In genomic region chr20:21521596-21522478, GRCh38 we compare ENCODE assay signal across 1 cellular context.
TF ChIP-seq lines count a peak whose summit lies in the region.

No MANE protein-coding gene starts in this region.

TF ChIP-seq in HEK293, 187 proteins besides CTCF, POLR2A, EP300 and RAD21 (continued from another document and continues in another):
- 0 out of 2 replicates have a peak, but pooled peaks have one; percentile 70 for TF ChIP-seq ZBTB1 (tag by site-specific recombination; IDR thresholded peaks at IDR 0.05)
- no peak for TF ChIP-seq ZFP37 (tag by site-specific recombination; IDR thresholded peaks at IDR 0.05)
- TF ChIP-seq ZBTB48 (tag by site-specific recombination; IDR thresholded peaks at IDR 0.05), result peak; percentile 63; the same call in 1 of the 2 replicates
- TF ChIP-seq PRDM10 (tag by site-specific recombination; IDR thresholded peaks at IDR 0.05), result no peak
- TF ChIP-seq PRDM4 (tag by site-specific recombination; IDR thresholded peaks at IDR 0.05), result 0 out of 2 replicates have a peak, but pooled peaks have one; percentile 6
- no peak for TF ChIP-seq ZNF664 (tag by site-specific recombination; IDR thresholded peaks at IDR 0.05)
- TF ChIP-seq ZNF529 (tag by site-specific recombination; IDR thresholded peaks at IDR 0.05; ENCODE audit: insufficient replicate concordance), result no peak
- TF ChIP-seq GLIS1 (tag by site-specific recombination; IDR thresholded peaks at IDR 0.05), result peak; percentile 89
- no peak for TF ChIP-seq SCRT1 (tag by site-specific recombination; IDR thresholded peaks at IDR 0.05; ENCODE audit: borderline replicate concordance)
- no peak for TF ChIP-seq ZNF354C (tag by site-specific recombination; IDR thresholded peaks at IDR 0.05; ENCODE audit: borderline replicate concordance, low read depth)
- TF ChIP-seq ZNF37A (tag by site-specific recombination; IDR thresholded peaks at IDR 0.05), result no peak
- TF ChIP-seq ZNF626 (tag by site-specific recombination; IDR thresholded peaks at IDR 0.05), result no peak
- TF ChIP-seq ZBTB6 (tag by site-specific recombination; IDR thresholded peaks at IDR 0.05), result no peak
- TF ChIP-seq ZXDB (tag by site-specific recombination; IDR thresholded peaks at IDR 0.05), result peak; percentile 55; the same call in 1 of the 2 replicates
- TF ChIP-seq ZNF654 (tag by site-specific recombination; IDR thresholded peaks at IDR 0.05; ENCODE audit: low read depth), result no peak
- peak; percentile 37; the same call in 1 of the 2 replicates for TF ChIP-seq FEZF1 (tag by site-specific recombination; IDR thresholded peaks at IDR 0.05)
- TF ChIP-seq ZNF658 (tag by site-specific recombination; IDR thresholded peaks at IDR 0.05), result no peak
- TF ChIP-seq HIC1 (tag by site-specific recombination; IDR thresholded peaks at IDR 0.05), result peak; percentile 26; the same call in 1 of the 2 replicates
- TF ChIP-seq KLF1 (tag by site-specific recombination; IDR thresholded peaks at IDR 0.05), result peak; percentile 87
- peak; percentile 67 for TF ChIP-seq SP2 (tag by site-specific recombination; IDR thresholded peaks at IDR 0.05)
- no peak for TF ChIP-seq ZNF473 (tag by site-specific recombination; IDR thresholded peaks at IDR 0.05)
- TF ChIP-seq PATZ1 (tag by site-specific recombination; IDR thresholded peaks at IDR 0.05), result peak; percentile 78
- TF ChIP-seq ZNF449 (tag by site-specific recombination; IDR thresholded peaks at IDR 0.05), result peak; percentile 66
- TF ChIP-seq ZFP69B (tag by site-specific recombination; IDR thresholded peaks at IDR 0.05), result no peak
- no peak for TF ChIP-seq ZNF776 (tag by site-specific recombination; IDR thresholded peaks at IDR 0.05; ENCODE audit: borderline replicate concordance)
- no peak for TF ChIP-seq TSHZ1 (tag by site-specific recombination; IDR thresholded peaks at IDR 0.05; ENCODE audit: borderline replicate concordance)
- TF ChIP-seq ZNF623 (tag by site-specific recombination; IDR thresholded peaks at IDR 0.05), result no peak
- no peak for TF ChIP-seq ZNF148 (tag by site-specific recombination; IDR thresholded peaks at IDR 0.05; ENCODE audit: borderline replicate concordance)
- peak; percentile 77 for TF ChIP-seq ZBTB20 (tag by site-specific recombination; IDR thresholded peaks at IDR 0.05)
- no peak for TF ChIP-seq ZNF548 (tag by site-specific recombination; IDR thresholded peaks at IDR 0.05)
- TF ChIP-seq KLF8 (tag by site-specific recombination; IDR thresholded peaks at IDR 0.05), result peak; percentile 69; the same call in 1 of the 2 replicates
- 0 out of 2 replicates have a peak, but pooled peaks have one; percentile 36 for TF ChIP-seq ZSCAN5A (tag by site-specific recombination; IDR thresholded peaks at IDR 0.05)
- TF ChIP-seq BCL11A (tag by site-specific recombination; IDR thresholded peaks at IDR 0.05; ENCODE audit: low read depth), result no peak
- TF ChIP-seq ZNF530 (tag by site-specific recombination; IDR thresholded peaks at IDR 0.05; ENCODE audit: low read depth), result no peak
- TF ChIP-seq ZNF510 (tag by site-specific recombination; IDR thresholded peaks at IDR 0.05; ENCODE audit: insufficient replicate concordance), result no peak
